22 cellular contexts compared by ENCODE assay signal in the genomic region with DNA sequence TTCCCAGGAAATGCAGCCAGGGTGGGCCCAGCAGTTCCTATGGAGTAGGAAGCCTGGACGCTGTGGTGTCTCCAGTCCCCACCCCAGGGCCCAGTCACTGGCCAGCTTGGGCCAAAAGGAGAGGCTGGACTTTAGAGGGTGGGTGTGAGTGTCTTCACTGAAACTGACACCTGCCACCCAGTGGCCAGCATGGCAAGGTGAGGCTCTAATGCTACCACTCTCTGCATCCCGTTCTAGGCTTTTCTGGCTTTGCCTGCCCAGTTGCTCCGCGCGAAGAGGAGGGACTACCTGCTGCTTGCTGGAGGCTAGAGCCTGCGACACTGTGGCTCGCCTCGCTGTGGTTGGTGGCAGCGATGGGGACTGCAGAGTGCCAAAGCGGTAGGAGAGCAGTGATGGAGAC. TPM values are rescaled to one million over a fixed set of nuclear protein-coding genes. Genes with fewer than 3 reads are reported as not detected.
DNase-seq lines count a peak whose midpoint lies in the region; ATAC-seq and TF ChIP-seq lines count a peak whose summit lies in the region.
"Had no signal": no experiment of that assay in that cellular context is flagged by ENCODE, and none has a peak within 500 bp of the region (broad histone marks: within the 10 kb centered on the region; RNA-seq: fewer than 3 reads in every experiment).

No MANE protein-coding gene starts in this region.

- H3K36me3 ChIP-seq in CD4-positive, alpha-beta memory T cell (ENCODE audit: insufficient read depth, low read length): no peaks in the 10 kb centered on the region
- H3K36me3 ChIP-seq in SJCRH30: no peaks in the 10 kb centered on the region
- H3K36me3 ChIP-seq: cardiac muscle cell, neutrophil, Peyer's patch, tibial artery had no signal

- H3K79me1 ChIP-seq in H9 (ENCODE audit: insufficient read depth, low read depth, low read length, poor library complexity, severe bottlenecking): no peaks in the 10 kb centered on the region

- no peaks in the 10 kb centered on the region for H3K27me3 ChIP-seq in CD4-positive, alpha-beta memory T cell (ENCODE audit: insufficient read depth, low read length)
- no peaks in the 10 kb centered on the region for H3K27me3 ChIP-seq in H9 (ENCODE audit: insufficient read depth, low read length)
- H3K27me3 ChIP-seq in SJCRH30: no peaks in the 10 kb centered on the region
- H3K27me3 ChIP-seq: cardiac muscle cell, neutrophil, Peyer's patch, tibial artery had no signal

- H4K5ac ChIP-seq in H9 (ENCODE audit: insufficient read length, low read depth, low read length): no peak overlapping the region

- no peaks in the 10 kb centered on the region for H3K27me3 Mint-ChIP-seq in CD4-positive, alpha-beta memory T cell
- peaks cover 30% of the 10 kb centered on the region for H3K27me3 Mint-ChIP-seq in H9 (ENCODE audit: low read depth)
- H3K27me3 Mint-ChIP-seq: activated CD4-positive, alpha-beta T cell treated with anti-CD3 and anti-CD28 coated beads, Interleukin-2, amount 10 ng/mL, durations not matched to agents 24 days and 14 days had no signal

- H3K4me3 ChIP-seq in CD4-positive, alpha-beta memory T cell (ENCODE audit: low read length in 2 of 2): no peak overlapping the region
- H3K4me3 ChIP-seq in SJCRH30: no peak overlapping the region
- H3K4me3 ChIP-seq: cardiac muscle cell, K562, Peyer's patch, tibial artery had no signal

- peak; percentile 58; the same call in 2 of the 3 replicates for TF ChIP-seq CTCF in H9 (conservative IDR thresholded peaks at IDR 0.05)
- TF ChIP-seq CTCF in omental fat pad (IDR thresholded peaks at IDR 0.05): no peak

- ATAC-seq in omental fat pad (ENCODE audit: low FRiP score): no peak
- ATAC-seq: K562 had no signal

- POLR2A ChIA-PET in CD4-positive, alpha-beta memory T cell (lab: Charles Lee; ENCODE audit: partially characterized antibody): no interaction called here

- no peak overlapping the region for H3K27ac ChIP-seq in CD4-positive, alpha-beta memory T cell (ENCODE audit: low read depth, low read length)
- H3K27ac ChIP-seq in H9 (ENCODE audit: insufficient read length, low read depth, low read length): no peak overlapping the region
- H3K27ac ChIP-seq in SJCRH30: no peak overlapping the region
- H3K27ac ChIP-seq: cardiac muscle cell, neutrophil, Peyer's patch, tibial artery had no signal

- no peak overlapping the region for H2AK5ac ChIP-seq in H9 (ENCODE audit: insufficient read length, low read length)

- peak overlapping the region in 4 of 7 donors; percentile 4 to 77 (median 26) for H3K27ac Mint-ChIP-seq in CD4-positive, alpha-beta memory T cell
- H3K27ac Mint-ChIP-seq in H9: peak overlapping the region in 1 of 3 experiments; percentile 7; a peak in 1 of 7 replicates
- H3K27ac Mint-ChIP-seq: activated CD4-positive, alpha-beta T cell treated with anti-CD3 and anti-CD28 coated beads, Interleukin-2, amount 10 ng/mL, durations not matched to agents 24 days and 14 days; activated naive CD8-positive, alpha-beta T cell treated with anti-CD3 and anti-CD28 coated beads, Interleukin-2, amount 10 ng/mL, durations not matched to agents 7 days and 5 days had no signal

- no peak overlapping the region for H3K4ac ChIP-seq in H9 (ENCODE audit: low read depth, low read length)

- no peaks in the 10 kb centered on the region for H3K79me2 ChIP-seq in H9 (ENCODE audit: insufficient read depth, low read length)

- H3K4me1 ChIP-seq in CD4-positive, alpha-beta memory T cell (ENCODE audit: insufficient read depth, low read length): peaks cover 21% of the 10 kb centered on the region
- no peaks in the 10 kb centered on the region; the same call in 1 of the 2 replicates for H3K4me1 ChIP-seq in H9 (ENCODE audit: insufficient read depth, low read length)
- no peaks in the 10 kb centered on the region for H3K4me1 ChIP-seq in SJCRH30
- H3K4me1 ChIP-seq: Peyer's patch, tibial artery had no signal

- peaks cover 0 to 3% (median 0%) of the 10 kb centered on the region in 8 donors for H3K9me3 Mint-ChIP-seq in CD4-positive, alpha-beta memory T cell
- H3K9me3 Mint-ChIP-seq in H9: no peaks in the 10 kb centered on the region; a peak in 1 of 5 replicates
- H3K9me3 Mint-ChIP-seq: activated CD4-positive, alpha-beta T cell treated with anti-CD3 and anti-CD28 coated beads, Interleukin-2, amount 10 ng/mL, durations not matched to agents 24 days and 14 days; activated naive CD8-positive, alpha-beta T cell treated with anti-CD3 and anti-CD28 coated beads, Interleukin-2, amount 10 ng/mL, durations not matched to agents 7 days and 5 days had no signal

- no peaks in the 10 kb centered on the region for H3K36me3 Mint-ChIP-seq in CD4-positive, alpha-beta memory T cell
- H3K36me3 Mint-ChIP-seq in H9 (ENCODE audit: insufficient read depth in 1 of 3, low read depth in 3 of 3): no peaks in the 10 kb centered on the region
- H3K36me3 Mint-ChIP-seq: activated naive CD8-positive, alpha-beta T cell treated with anti-CD3 and anti-CD28 coated beads, Interleukin-2, amount 10 ng/mL, durations not matched to agents 7 days and 5 days had no signal

- H2AFZ ChIP-seq in H9 (ENCODE audit: low read length): no peak overlapping the region

- no peak overlapping the region for H3K23ac ChIP-seq in H9 (ENCODE audit: insufficient read length, low read depth, low read length)

- H3K9me3 ChIP-seq in CD4-positive, alpha-beta memory T cell (ENCODE audit: control insufficient read depth in 1 of 2, low read length in 2 of 2): no peaks in the 10 kb centered on the region
- H3K9me3 ChIP-seq in H9 (ENCODE audit: control insufficient read depth, low read depth, low read length) (no peaks in the 10 kb centered on the region), SJCRH30 (replicated peaks) (no peaks in the 10 kb centered on the region)
- H3K9me3 ChIP-seq: neutrophil, Peyer's patch, tibial artery had no signal

- H2BK120ac ChIP-seq in H9 (ENCODE audit: low read depth, low read length, poor library complexity, severe bottlenecking): no peak overlapping the region

- H3K14ac ChIP-seq in H9 (ENCODE audit: insufficient read depth, low read length): no peak overlapping the region

- no peak overlapping the region for H2BK5ac ChIP-seq in H9 (ENCODE audit: insufficient read length, low read length)

- H2BK12ac ChIP-seq in H9 (ENCODE audit: insufficient read length, low read depth, low read length): no peak overlapping the region

- WGBS in H9 (ENCODE audit: extremely low coverage, insufficient read length, low lambda C conversion rate): no CpG with 5 or more reads among the region's 10 CpGs

- H4K91ac ChIP-seq in H9 (ENCODE audit: insufficient read length, low read depth, low read length): no peak overlapping the region

- no peak overlapping the region for H3K4me2 ChIP-seq in H9 (ENCODE audit: insufficient read depth, insufficient read length, low read length)

- no peak overlapping the region for H2BK15ac ChIP-seq in H9 (ENCODE audit: low read depth, low read length)

- CTCF ChIA-PET in CD4-positive, alpha-beta memory T cell (lab: Charles Lee; ENCODE audit: partially characterized antibody): no interaction called here

- no peaks in the 10 kb centered on the region for H4K20me1 ChIP-seq in H9 (ENCODE audit: control insufficient read depth, insufficient read depth, insufficient read length)

- H3K56ac ChIP-seq in H9 (ENCODE audit: insufficient read length, low read depth, low read length): no peak overlapping the region

- H4K8ac ChIP-seq in H9 (replicated peaks; ENCODE audit: insufficient read length, low read depth, low read length): no peak overlapping the region

- H3K9ac ChIP-seq in H9 (ENCODE audit: extremely low read depth, insufficient read length, low read length): no peak overlapping the region

- H2BK20ac ChIP-seq in H9 (ENCODE audit: low read depth, low read length, poor library complexity, severe bottlenecking): no peak overlapping the region

- H3K4me3 Mint-ChIP-seq in CD4-positive, alpha-beta memory T cell: peak overlapping the region in 1 of 8 donors; percentile 43
- no peak overlapping the region for H3K4me3 Mint-ChIP-seq in H9
- H3K4me3 Mint-ChIP-seq: activated CD4-positive, alpha-beta T cell treated with anti-CD3 and anti-CD28 coated beads, Interleukin-2, amount 10 ng/mL, durations not matched to agents 24 days and 14 days; activated naive CD8-positive, alpha-beta T cell treated with anti-CD3 and anti-CD28 coated beads, Interleukin-2, amount 10 ng/mL, durations not matched to agents 7 days and 5 days had no signal

- H3T11ph ChIP-seq in H9 (ENCODE audit: low read length): no peak overlapping the region

- DNase-seq in CD4-positive, alpha-beta memory T cell: no peak
- DNase-seq in H9 (peak; percentile 78), SW480 (ENCODE audit: low spot score) (peak; percentile 7), islet precursor cell (peak; percentile 68), SJCRH30 (no peak), omental fat pad (ENCODE audit: low spot score) (no peak), NCI-H1930 (lab: John Stamatoyannopoulos, UW) (no peak)
- no peak for DNase-seq in stimulated activated CD4-positive, alpha-beta T cell treated with anti-CD3 and anti-CD28 coated beads, Interleukin-4, amount 100 ng/mL, for 24 hours
- DNase-seq: activated CD4-positive, alpha-beta T cell treated with anti-CD3 and anti-CD28 coated beads, Interleukin-2, amount 10 ng/mL, durations not matched to agents 24 days and 14 days; activated naive CD8-positive, alpha-beta T cell treated with anti-CD3 and anti-CD28 coated beads, Interleukin-2, amount 10 ng/mL, durations not matched to agents 7 days and 5 days; COR-L47; effector CD8-positive, alpha-beta T cell; mesenchymal stem cell; NCI-H1436; NCI-H446 treated with DMSO at 0.1 percent for 48 hours; Peyer's patch; stimulated activated CD4-positive, alpha-beta T cell treated with anti-CD3 and anti-CD28 coated beads, Interleukin-4, amount 100 ng/mL, for 4 hours; tibial artery had no signal

- peaks cover 13 to 34% (median 21%) of the 10 kb centered on the region in 4 donors for H3K4me1 Mint-ChIP-seq in CD4-positive, alpha-beta memory T cell
- peaks cover 2 to 8% of the 10 kb centered on the region in 2 experiments for H3K4me1 Mint-ChIP-seq in H9

- H3K18ac ChIP-seq in H9 (ENCODE audit: insufficient read length, low read depth, low read length): no peak overlapping the region

- intact Hi-C loops in CD4-positive, alpha-beta memory T cell (cut with micrococcal nuclease): no loop called here

- no peaks in the 10 kb centered on the region for H3K23me2 ChIP-seq in H9 (ENCODE audit: insufficient read length, low read depth, low read length, poor library complexity, severe bottlenecking)

RNA-seq across cellular contexts. Expression of a gene that starts 35.4 kb away (rescaled TPM):
- not detected for total RNA-seq in CD4-positive, alpha-beta memory T cell
- not detected for polyA plus RNA-seq in CD4-positive, alpha-beta memory T cell
- total RNA-seq in H9 (2021) (not detected in 2 replicates), omental fat pad (not detected)
- not detected in 2 replicates for total RNA-seq in SJCRH30 (2014; rRNA removed; shearing (Covaris generic))
- total RNA-seq: activated CD4-positive, alpha-beta T cell treated with anti-CD3 and anti-CD28 coated beads, Interleukin-2, amount 10 ng/mL, durations not matched to agents 24 days and 14 days; activated naive CD8-positive, alpha-beta T cell treated with anti-CD3 and anti-CD28 coated beads, Interleukin-2, amount 10 ng/mL, durations not matched to agents 7 days and 5 days; cardiac muscle cell; K562; Peyer's patch; T-helper 2 cell treated with Interferon-gamma antibody and Interleukin-4, amounts not matched to agents 100 ng/mL and 5 ng/mL, for 36 hours had no signal
- polyA plus RNA-seq: cardiac muscle cell, K562 had no signal

Comparison
In these comparisons a context has a peak if more than half of its experiments do, and no peak if none do; other contexts are left out.
1. DNase-seq: peak in H9 (single experiment), SW480 (single experiment) and islet precursor cell (single experiment); none in CD4-positive, alpha-beta memory T cell (0 of 5), stimulated activated CD4-positive, alpha-beta T cell treated with anti-CD3 and anti-CD28 coated beads, Interleukin-4, amount 100 ng/mL, for 24 hours (single experiment), SJCRH30 (0 of 2), omental fat pad (single experiment) and NCI-H1930 (0 of 2).